Comparison of ENCODE assay signal across 9 cellular contexts in genomic region chr4:80113615-80114014, GRCh38.
"Had no signal": no experiment of that assay in that cellular context is flagged by ENCODE, and none has a peak within 500 bp of the region (broad histone marks: within the 10 kb centered on the region; RNA-seq: fewer than 3 reads in every experiment).

No MANE protein-coding gene starts in this region.

- DNase-seq: GM23248, GOT3, H7, HFFc6, KG1 had no signal

- H2AFZ ChIP-seq: GM23248 had no signal

- H3K4me3 ChIP-seq: GM23248, HAP-1 had no signal

- H3K4me1 Mint-ChIP-seq: IgD-negative memory B cell had no signal

- H3K36me3 ChIP-seq: HAP-1 had no signal

- H3K9ac ChIP-seq: GM23248 had no signal

- H3K9me3 ChIP-seq: HAP-1 had no signal

- H3K4me1 ChIP-seq: HAP-1 had no signal

- FAIRE-seq: HTR-8/SVneo had no signal

- H3K27ac Mint-ChIP-seq: HFFc6 had no signal

- ATAC-seq: HCT116 had no signal

- H3K4me3 Mint-ChIP-seq: HFFc6, IgD-negative memory B cell had no signal

- H3K27ac ChIP-seq: GM23248 had no signal
